ENCODE assay signal across 8 cellular contexts in the genomic region with DNA sequence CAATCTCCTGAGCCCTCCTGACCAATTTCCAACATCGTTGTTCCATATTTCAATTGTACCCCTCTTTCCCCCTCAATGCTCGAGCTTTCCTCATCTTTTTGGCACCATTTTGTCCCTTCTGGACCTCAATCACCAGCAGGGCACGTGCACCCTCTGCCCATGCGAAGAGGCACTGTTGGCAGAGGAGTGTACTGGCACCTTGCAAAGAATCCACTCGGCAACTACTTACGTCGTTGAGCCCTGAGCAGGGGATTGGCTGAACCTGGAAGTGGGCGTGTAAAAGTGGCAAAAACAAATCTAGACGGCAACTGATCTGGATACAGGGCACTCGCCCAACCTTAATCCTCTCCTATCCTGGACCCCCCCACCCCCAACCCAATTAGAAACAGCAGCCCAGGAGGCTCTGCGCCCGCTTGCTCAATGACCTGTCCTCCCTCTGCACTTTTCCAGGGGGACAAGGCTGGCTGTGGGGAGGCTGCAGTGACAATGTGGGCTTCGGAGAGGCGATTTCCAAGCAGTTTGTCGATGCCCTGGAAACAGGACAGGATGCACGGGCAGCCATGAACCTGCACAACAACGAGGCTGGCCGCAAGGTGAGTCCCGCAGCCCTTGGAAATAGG. TPM values are rescaled to one million over a fixed set of nuclear protein-coding genes. Genes with fewer than 3 reads are reported as not detected.
A peak's percentile ranks its signal among the peaks of the same experiment; 100 is the strongest.
DNase-seq lines count a peak whose midpoint lies in the region; ATAC-seq and TF ChIP-seq lines count a peak whose summit lies in the region.

No MANE protein-coding gene starts in this region.

- WGBS in liver, result 2% methylated on average over 19 of the region's 19 CpGs

- POLR2A ChIA-PET in BJ (lab: Charles Lee), result no interaction called here

- H3K36me3 ChIP-seq in BJ (ENCODE audit: control insufficient read depth, insufficient read depth, low read length) (no peaks in the 10 kb centered on the region), duodenal mucosa (ENCODE audit: control insufficient read depth in 1 of 2, insufficient read depth in 2 of 2, low read length in 2 of 2) (peaks cover 0 to 3% of the 10 kb centered on the region in 2 donors), liver (ENCODE audit: control insufficient read depth in 4 of 4, insufficient read depth in 3 of 4, low read depth in 1 of 4, low read length in 3 of 4) (peaks cover 0 to 5% (median 1%) of the 10 kb centered on the region in 4 donors)

- no peak for TF ChIP-seq RAD21 in liver (IDR thresholded peaks at IDR 0.05)

- ATAC-seq in GM19324 (IDR thresholded peaks at IDR 0.05; ENCODE audit: low FRiP score, unreplicated experiment) (peak; percentile 95), HG03460 (IDR thresholded peaks at IDR 0.05; ENCODE audit: unreplicated experiment) (peak; percentile 97)

- peak overlapping the region; percentile 21 for H3K4me3 ChIP-seq in BJ (ENCODE audit: low read depth, low read length)
- peak overlapping the region; percentile 70 to 77 for H3K4me3 ChIP-seq in duodenal mucosa (ENCODE audit: low read depth in 1 of 2, low read length in 2 of 2)
- peak overlapping the region in 2 of 3 donors; percentile 48 to 65 for H3K4me3 ChIP-seq in liver (ENCODE audit: low read depth in 1 of 3, low read length in 3 of 3)

- H3K9me3 ChIP-seq in duodenal mucosa (ENCODE audit: control insufficient read depth in 1 of 2, low read length in 2 of 2), result no peaks in the 10 kb centered on the region
- H3K9me3 ChIP-seq in liver (ENCODE audit: control insufficient read depth in 4 of 4, low read length in 3 of 4), result no peaks in the 10 kb centered on the region

- DNase-seq in BJ (ENCODE audit: low read depth), result peak; percentile 52
- DNase-seq in NCI-H524 (lab: John Stamatoyannopoulos, UW), result peak; percentile 61 to 83
- DNase-seq in activated CD4-positive, alpha-beta T cell treated with anti-CD3 and anti-CD28 coated beads, Interleukin-2, amount 50 U/mL, for 1 hour, result peak; percentile 92
- DNase-seq in stimulated activated CD4-positive, alpha-beta T cell treated with anti-CD3 and anti-CD28 coated beads, Interleukin-2, amount 100 ng/mL, for 48 hours, result peak; percentile 89 to 92

- CTCF ChIA-PET in BJ (lab: Yijun Ruan, JAX), result interaction anchor here (0.7 to 10.4 kb wide), 10 partner anchors 12 to 397 kb away, joined by 3 to 386 read pairs (median 8); partner anchors contain the start of genes HIF1AN and WNT8B

- TF ChIP-seq CTCF in BJ (IDR thresholded peaks at IDR 0.05; ENCODE audit: insufficient read depth, low read depth, low read length) (no peak), liver (IDR thresholded peaks at IDR 0.05; ENCODE audit: low read depth, low read length, missing input control) (no peak)

- H3K9ac ChIP-seq in duodenal mucosa (ENCODE audit: low read depth in 1 of 2, low read length in 2 of 2) (peak overlapping the region in 1 of 2 donors; percentile 48), liver (ENCODE audit: low read depth in 1 of 2, low read length in 2 of 2) (no peak overlapping the region)

- H3K27ac ChIP-seq in duodenal mucosa (ENCODE audit: low read depth, low read length) (no peak overlapping the region), liver (ENCODE audit: low read depth in 1 of 2, low read length in 2 of 2) (no peak overlapping the region)

- H3K27me3 ChIP-seq in BJ (ENCODE audit: control insufficient read depth, insufficient read depth, low read length) (peaks cover 18% of the 10 kb centered on the region), duodenal mucosa (ENCODE audit: control insufficient read depth in 1 of 2, insufficient read depth in 2 of 2, low read length in 2 of 2) (peaks cover 12 to 20% of the 10 kb centered on the region in 2 donors), liver (ENCODE audit: control insufficient read depth in 4 of 4, insufficient read depth in 4 of 4, low read length in 3 of 4) (peaks cover 0 to 2% (median 0%) of the 10 kb centered on the region in 4 donors)

- H3K4me1 ChIP-seq in duodenal mucosa (ENCODE audit: control insufficient read depth in 1 of 2, insufficient read depth in 2 of 2, low read length in 2 of 2) (peaks cover 19 to 22% of the 10 kb centered on the region in 2 donors), liver (ENCODE audit: control insufficient read depth in 4 of 4, insufficient read depth in 4 of 4, low read length in 3 of 4) (peaks cover 3 to 20% (median 13%) of the 10 kb centered on the region in 4 donors)

TF ChIP-seq in liver, 16 proteins besides CTCF, POLR2A, EP300 and RAD21:
- TF ChIP-seq GABPA (IDR thresholded peaks at IDR 0.05 in 1 of 2, conservative IDR thresholded peaks at IDR 0.05 in 1 of 2) (no peak), JUND (IDR thresholded peaks at IDR 0.05) (no peak), RXRA (IDR thresholded peaks at IDR 0.05) (no peak), FOXA2 (IDR thresholded peaks at IDR 0.05) (no peak), NR2F2 (IDR thresholded peaks at IDR 0.05) (no peak), TAF1 (conservative IDR thresholded peaks at IDR 0.05) (no peak), HNF4G (IDR thresholded peaks at IDR 0.05) (no peak), YY1 (IDR thresholded peaks at IDR 0.05) (peak; percentile 36), SP1 (IDR thresholded peaks at IDR 0.05) (peak; percentile 68), MAX (IDR thresholded peaks at IDR 0.05) (peak; percentile 46), FOXA1 (IDR thresholded peaks at IDR 0.05) (no peak), EGR1 (IDR thresholded peaks at IDR 0.05; ENCODE audit: low read depth in 2 of 2) (no peak), HNF4A (conservative IDR thresholded peaks at IDR 0.05) (peak in 1 of 2 donors; percentile 23)
- TF ChIP-seq, protein P1, sequence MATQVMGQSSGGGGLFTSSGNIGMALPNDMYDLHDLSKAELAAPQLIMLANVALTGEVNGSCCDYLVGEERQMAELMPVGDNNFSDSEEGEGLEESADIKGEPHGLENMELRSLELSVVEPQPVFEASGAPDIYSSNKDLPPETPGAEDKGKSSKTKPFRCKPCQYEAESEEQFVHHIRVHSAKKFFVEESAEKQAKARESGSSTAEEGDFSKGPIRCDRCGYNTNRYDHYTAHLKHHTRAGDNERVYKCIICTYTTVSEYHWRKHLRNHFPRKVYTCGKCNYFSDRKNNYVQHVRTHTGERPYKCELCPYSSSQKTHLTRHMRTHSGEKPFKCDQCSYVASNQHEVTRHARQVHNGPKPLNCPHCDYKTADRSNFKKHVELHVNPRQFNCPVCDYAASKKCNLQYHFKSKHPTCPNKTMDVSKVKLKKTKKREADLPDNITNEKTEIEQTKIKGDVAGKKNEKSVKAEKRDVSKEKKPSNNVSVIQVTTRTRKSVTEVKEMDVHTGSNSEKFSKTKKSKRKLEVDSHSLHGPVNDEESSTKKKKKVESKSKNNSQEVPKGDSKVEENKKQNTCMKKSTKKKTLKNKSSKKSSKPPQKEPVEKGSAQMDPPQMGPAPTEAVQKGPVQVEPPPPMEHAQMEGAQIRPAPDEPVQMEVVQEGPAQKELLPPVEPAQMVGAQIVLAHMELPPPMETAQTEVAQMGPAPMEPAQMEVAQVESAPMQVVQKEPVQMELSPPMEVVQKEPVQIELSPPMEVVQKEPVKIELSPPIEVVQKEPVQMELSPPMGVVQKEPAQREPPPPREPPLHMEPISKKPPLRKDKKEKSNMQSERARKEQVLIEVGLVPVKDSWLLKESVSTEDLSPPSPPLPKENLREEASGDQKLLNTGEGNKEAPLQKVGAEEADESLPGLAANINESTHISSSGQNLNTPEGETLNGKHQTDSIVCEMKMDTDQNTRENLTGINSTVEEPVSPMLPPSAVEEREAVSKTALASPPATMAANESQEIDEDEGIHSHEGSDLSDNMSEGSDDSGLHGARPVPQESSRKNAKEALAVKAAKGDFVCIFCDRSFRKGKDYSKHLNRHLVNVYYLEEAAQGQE (IDR thresholded peaks at IDR 0.05), result no peak
- TF ChIP-seq, protein P2, sequence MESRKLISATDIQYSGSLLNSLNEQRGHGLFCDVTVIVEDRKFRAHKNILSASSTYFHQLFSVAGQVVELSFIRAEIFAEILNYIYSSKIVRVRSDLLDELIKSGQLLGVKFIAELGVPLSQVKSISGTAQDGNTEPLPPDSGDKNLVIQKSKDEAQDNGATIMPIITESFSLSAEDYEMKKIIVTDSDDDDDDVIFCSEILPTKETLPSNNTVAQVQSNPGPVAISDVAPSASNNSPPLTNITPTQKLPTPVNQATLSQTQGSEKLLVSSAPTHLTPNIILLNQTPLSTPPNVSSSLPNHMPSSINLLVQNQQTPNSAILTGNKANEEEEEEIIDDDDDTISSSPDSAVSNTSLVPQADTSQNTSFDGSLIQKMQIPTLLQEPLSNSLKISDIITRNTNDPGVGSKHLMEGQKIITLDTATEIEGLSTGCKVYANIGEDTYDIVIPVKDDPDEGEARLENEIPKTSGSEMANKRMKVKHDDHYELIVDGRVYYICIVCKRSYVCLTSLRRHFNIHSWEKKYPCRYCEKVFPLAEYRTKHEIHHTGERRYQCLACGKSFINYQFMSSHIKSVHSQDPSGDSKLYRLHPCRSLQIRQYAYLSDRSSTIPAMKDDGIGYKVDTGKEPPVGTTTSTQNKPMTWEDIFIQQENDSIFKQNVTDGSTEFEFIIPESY (IDR thresholded peaks at IDR 0.05), result no peak
TF ChIP-seq in liver: peak in this region for 4.

RNA-seq across cellular contexts. Expression of gene WNT8B, which starts 18.8 kb away (rescaled TPM):
- polyA plus RNA-seq in BJ (2011; rRNA removed) (0.04 TPM in 1 of 2 replicates, not detected in the other), liver (not detected)
- polyA minus RNA-seq in BJ (2011; rRNA and poly(A)+ RNA removed), result not detected in 2 replicates
- total RNA-seq in liver, result not detected

RNA-seq across cellular contexts. Expression of gene SEC31B, which starts 38.1 kb away (rescaled TPM):
- polyA plus RNA-seq in BJ (2011; rRNA removed) (6.5 and 8.3 TPM in 2 replicates), liver (1 to 10 TPM; 1.7 to 6.6 TPM)
- 2.5 and 4.9 TPM in 2 replicates for polyA minus RNA-seq in BJ (2011; rRNA and poly(A)+ RNA removed)
- total RNA-seq in liver, result 1 to 10 TPM; 1.3 to 5.9 TPM

RNA-seq across cellular contexts. Expression of gene NDUFB8, which starts 48.1 kb away (rescaled TPM):
- polyA plus RNA-seq in BJ (2011; rRNA removed), result 170 and 197 TPM in 2 replicates
- polyA minus RNA-seq in BJ (2011; rRNA and poly(A)+ RNA removed), result 62.7 and 97.2 TPM in 2 replicates
- 100 to 1,000 TPM in 1 of 2 donors, 10 to 100 TPM in 1; 72.4 to 142 TPM for total RNA-seq in liver
- 100 to 1,000 TPM; 256 to 297 TPM for polyA plus RNA-seq in liver

RNA-seq across cellular contexts. Expression of gene HIF1AN, which starts 54.2 kb away (rescaled TPM):
- polyA plus RNA-seq in BJ (2011; rRNA removed) (7.4 and 19.5 TPM in 2 replicates), liver (1 to 10 TPM; 4.6 to 4.8 TPM)
- 16.0 and 17.3 TPM in 2 replicates for polyA minus RNA-seq in BJ (2011; rRNA and poly(A)+ RNA removed)
- 10 to 100 TPM; 10.1 to 10.7 TPM for total RNA-seq in liver

Comparison
In these comparisons a context has a peak if more than half of its experiments do, and no peak if none do; other contexts are left out.
1. H3K4me3 ChIP-seq: peak in every context shown above with its lines; median percentile 74 in duodenal mucosa; 56 in liver; 21 in BJ.